8 cellular contexts compared by ENCODE assay signal in the genomic region with DNA sequence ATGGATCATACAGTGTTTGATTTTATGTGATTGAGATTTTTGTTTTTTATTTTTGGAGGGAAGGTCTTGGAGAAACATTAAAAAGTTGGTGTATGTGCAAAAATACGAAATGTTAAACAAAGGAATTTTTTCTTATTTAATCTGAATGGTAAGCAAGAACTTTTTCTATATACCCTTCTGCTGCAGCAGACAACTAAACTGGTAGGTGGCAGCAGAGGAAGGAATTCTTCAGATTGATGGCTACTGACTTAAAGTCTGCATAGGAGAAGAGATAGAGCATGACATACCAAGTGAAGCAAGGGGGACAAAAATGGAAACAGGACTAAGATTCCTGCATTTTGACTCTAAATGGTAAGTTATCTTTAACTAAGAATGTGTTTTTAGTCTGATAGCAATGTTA. TPM values are rescaled to one million over a fixed set of nuclear protein-coding genes. Genes with fewer than 3 reads are reported as not detected.
DNase-seq lines count a peak whose midpoint lies in the region; ATAC-seq, FAIRE-seq and TF ChIP-seq lines count a peak whose summit lies in the region.

No MANE protein-coding gene starts in this region.

- H3K4ac ChIP-seq in trophoblast cell (ENCODE audit: low read depth, low read length): no peak overlapping the region

- POLR2A ChIA-PET in GM10248 (lab: Yijun Ruan, JAX) (no interaction called here), endothelial cell of umbilical vein (lab: Charles Lee) (no interaction called here)

- TF ChIP-seq POLR2A in endothelial cell of umbilical vein (IDR thresholded peaks at IDR 0.05; ENCODE audit: low read depth, low read length): no peak

- H3K4me1 ChIP-seq in endothelial cell of umbilical vein (ENCODE audit: control insufficient read depth, extremely low read depth, insufficient read depth, low read length) (peaks cover 4% of the 10 kb centered on the region), trophoblast cell (ENCODE audit: control insufficient read depth in 1 of 2, insufficient read depth in 2 of 2, low read length in 2 of 2) (no peaks in the 10 kb centered on the region)

- no peak overlapping the region for H2BK12ac ChIP-seq in trophoblast cell (ENCODE audit: low read length)

- ATAC-seq in GM18502 (IDR thresholded peaks at IDR 0.05; ENCODE audit: poor library complexity, unreplicated experiment): no peak
- no peak for ATAC-seq in HG03280 (IDR thresholded peaks at IDR 0.05; ENCODE audit: unreplicated experiment)

- no peak overlapping the region for H4K8ac ChIP-seq in trophoblast cell (ENCODE audit: low read depth, low read length)

- WGBS in trophoblast cell (ENCODE audit: extremely low coverage, insufficient coverage, insufficient read length): 100% methylated on average over 1 of the region's 1 CpG

- no peak overlapping the region for H2BK120ac ChIP-seq in trophoblast cell (ENCODE audit: insufficient read depth, low read length, poor library complexity)

- no peak overlapping the region for H3K23ac ChIP-seq in trophoblast cell (ENCODE audit: low read length)

- no peak overlapping the region for H4K12ac ChIP-seq in trophoblast cell (ENCODE audit: low read depth, low read length)

- no peaks in the 10 kb centered on the region for H3K9me1 ChIP-seq in endothelial cell of umbilical vein (replicated peaks; ENCODE audit: control insufficient read depth, extremely low read depth, insufficient read depth, low read length)

- H3K18ac ChIP-seq in trophoblast cell (ENCODE audit: low read length): no peak overlapping the region

- H3K79me2 ChIP-seq in endothelial cell of umbilical vein (ENCODE audit: control insufficient read depth, insufficient read depth, low read length) (no peaks in the 10 kb centered on the region), trophoblast cell (ENCODE audit: control insufficient read depth, insufficient read depth, low read length, poor library complexity) (no peaks in the 10 kb centered on the region)

- FAIRE-seq in endothelial cell of umbilical vein (lab: Jason Lieb, UNC): no peak

- H4K20me1 ChIP-seq in endothelial cell of umbilical vein (replicated peaks; ENCODE audit: control insufficient read depth, extremely low read depth, insufficient read depth, low read length): no peaks in the 10 kb centered on the region

- BruUV-seq in endothelial cell of umbilical vein (replicated peaks; lab: Mats Ljungman, UMichigan): no TSS peak

- H3K27ac ChIP-seq in endothelial cell of umbilical vein (ENCODE audit: insufficient read depth, low read depth, low read length) (no peak overlapping the region), trophoblast cell (ENCODE audit: low read depth, low read length) (no peak overlapping the region)

- H3K36me3 ChIP-seq in endothelial cell of umbilical vein (ENCODE audit: control insufficient read depth in 2 of 2, extremely low read depth in 1 of 2, insufficient read depth in 2 of 2, low read length in 2 of 2): peaks cover 0 to 10% of the 10 kb centered on the region in 2 experiments
- H3K36me3 ChIP-seq in trophoblast cell (ENCODE audit: control insufficient read depth in 1 of 2, insufficient read depth in 2 of 2, low read length in 2 of 2): peaks cover 8 to 20% of the 10 kb centered on the region in 2 experiments

- TF ChIP-seq CTCF in GM10248 (IDR thresholded peaks at IDR 0.05; ENCODE audit: control extremely low read depth, extremely low read depth, low read depth, missing control alignments) (peak; percentile 40), endothelial cell of umbilical vein (IDR thresholded peaks at IDR 0.05; ENCODE audit: extremely low read depth in 1 of 2, insufficient read depth in 1 of 2, low read depth in 1 of 2, low read length in 2 of 2) (peak in 1 of 2 donors; percentile 11)

- CTCF ChIA-PET in GM10248 (lab: Yijun Ruan, JAX): interaction anchor here (1.4 to 1.8 kb wide), 2 partner anchors 80 to 110 kb away, joined by 4 to 8 read pairs; no protein-coding TSS in a partner anchor
- CTCF ChIA-PET in endothelial cell of umbilical vein (lab: Charles Lee): interaction anchor here (0.6 to 1.2 kb wide), 4 partner anchors 11 to 258 kb away, joined by 3 read pairs; no protein-coding TSS in a partner anchor

- H3K9ac ChIP-seq in endothelial cell of umbilical vein (replicated peaks; ENCODE audit: extremely low read depth, insufficient read depth, low read length) (no peak overlapping the region), trophoblast cell (ENCODE audit: low read length) (no peak overlapping the region)

- no peak overlapping the region for H2AFZ ChIP-seq in endothelial cell of umbilical vein (ENCODE audit: low read depth, low read length)
- no peak overlapping the region for H2AFZ ChIP-seq in trophoblast cell (ENCODE audit: insufficient read depth, low read length, poor library complexity)

- no peak overlapping the region for H3K14ac ChIP-seq in trophoblast cell (ENCODE audit: low read length)

- intact Hi-C loops in endothelial cell of umbilical vein (cut with micrococcal nuclease): no loop called here

- H2BK5ac ChIP-seq in trophoblast cell (ENCODE audit: low read depth, low read length, poor library complexity): no peak overlapping the region

- H4K91ac ChIP-seq in trophoblast cell (ENCODE audit: low read depth, low read length): no peak overlapping the region

- no peaks in the 10 kb centered on the region for H3K79me1 ChIP-seq in trophoblast cell (ENCODE audit: low read length)

- H3K4me2 ChIP-seq in endothelial cell of umbilical vein (ENCODE audit: insufficient read depth, low read length) (no peak overlapping the region), trophoblast cell (ENCODE audit: low read length) (no peak overlapping the region)

- H3K27me3 ChIP-seq in endothelial cell of umbilical vein (ENCODE audit: control insufficient read depth in 2 of 2, insufficient read depth in 2 of 2, low read length in 2 of 2): no peaks in the 10 kb centered on the region
- no peaks in the 10 kb centered on the region for H3K27me3 ChIP-seq in trophoblast cell (ENCODE audit: insufficient read depth, low read length)

- H2AK5ac ChIP-seq in trophoblast cell (ENCODE audit: low read length): no peak overlapping the region

- H3K9me3 ChIP-seq in endothelial cell of umbilical vein (replicated peaks; ENCODE audit: control insufficient read depth, insufficient read depth, low read length): no peaks in the 10 kb centered on the region
- no peaks in the 10 kb centered on the region for H3K9me3 ChIP-seq in trophoblast cell (ENCODE audit: insufficient read depth, low read depth, low read length)

- DNase-seq in GM10248 (ENCODE audit: extremely low spot score) (no peak), NCI-H226 (peak; percentile 14), endothelial cell of umbilical vein (ENCODE audit: low read depth, low spot score) (peak; percentile 51), trophoblast cell (peak; percentile 30 to 62), HK-2 (ENCODE audit: unreplicated experiment) (no peak), NCI-H748 (lab: John Stamatoyannopoulos, UW; ENCODE audit: unreplicated experiment) (no peak)

- dilution Hi-C loops in endothelial cell of umbilical vein (cut with MboI; ENCODE audit: extremely low pct_ligation_motif_present, low sequenced_read_pairs): no loop called here

- H3K4me3 ChIP-seq in endothelial cell of umbilical vein (replicated peaks in 1 of 3; ENCODE audit: insufficient read depth in 1 of 3, low read depth in 1 of 3, low read length in 3 of 3) (no peak overlapping the region), trophoblast cell (ENCODE audit: low read depth, low read length) (no peak overlapping the region)

TF ChIP-seq in endothelial cell of umbilical vein, 7 proteins besides CTCF, POLR2A, EP300 and RAD21:
- no peak for TF ChIP-seq MYC (IDR thresholded peaks at IDR 0.05; ENCODE audit: low read depth, low read length)
- TF ChIP-seq POLR2AphosphoS5 (IDR thresholded peaks at IDR 0.05; ENCODE audit: insufficient read depth, low read depth, low read length): no peak
- no peak for TF ChIP-seq GATA2 (IDR thresholded peaks at IDR 0.05; ENCODE audit: insufficient read depth, insufficient read length, low read depth, low read length)
- no peak for TF ChIP-seq JUN (IDR thresholded peaks at IDR 0.05; ENCODE audit: borderline replicate concordance, insufficient read depth, insufficient read length, low read depth)
- no peak for TF ChIP-seq EZH2 (IDR thresholded peaks at IDR 0.05; ENCODE audit: borderline replicate concordance, low read depth, low read length, severe bottlenecking)
- no peak for TF ChIP-seq MAX (IDR thresholded peaks at IDR 0.05; ENCODE audit: insufficient read depth, insufficient read length)
- no peak for TF ChIP-seq FOS (IDR thresholded peaks at IDR 0.05; ENCODE audit: borderline replicate concordance, insufficient read depth, low read length)

RNA-seq across cellular contexts. Expression of gene A2ML1, which starts 42.0 kb away (rescaled TPM):
- not detected in 2 replicates for total RNA-seq in endothelial cell of umbilical vein
- not detected in 2 replicates for polyA plus RNA-seq in endothelial cell of umbilical vein
- not detected in 2 replicates for polyA plus RNA-seq in endothelial cell of umbilical vein (2011; cell fraction: cytosol; rRNA removed)
- polyA plus RNA-seq in endothelial cell of umbilical vein (2011; cell fraction: nucleus; rRNA removed): not detected in 2 replicates
- polyA plus RNA-seq in endothelial cell of umbilical vein (2012): not detected in 2 replicates
- polyA minus RNA-seq in endothelial cell of umbilical vein: not detected in 2 replicates
- polyA minus RNA-seq in endothelial cell of umbilical vein (2011; cell fraction: cytosol; rRNA and poly(A)+ RNA removed): not detected
- not detected in 2 replicates for polyA minus RNA-seq in endothelial cell of umbilical vein (2011; cell fraction: nucleus; rRNA and poly(A)+ RNA removed)
- polyA plus RNA-seq in trophoblast cell (2013): 2.9 and 3.1 TPM in 2 replicates

Comparison
In these comparisons a context has a peak if more than half of its experiments do, and no peak if none do; other contexts are left out.
1. DNase-seq: peak in NCI-H226 (single experiment), endothelial cell of umbilical vein (single experiment) and trophoblast cell (2 of 2); none in GM10248 (single experiment), HK-2 (single experiment) and NCI-H748 (single experiment).